In the genomic region with DNA sequence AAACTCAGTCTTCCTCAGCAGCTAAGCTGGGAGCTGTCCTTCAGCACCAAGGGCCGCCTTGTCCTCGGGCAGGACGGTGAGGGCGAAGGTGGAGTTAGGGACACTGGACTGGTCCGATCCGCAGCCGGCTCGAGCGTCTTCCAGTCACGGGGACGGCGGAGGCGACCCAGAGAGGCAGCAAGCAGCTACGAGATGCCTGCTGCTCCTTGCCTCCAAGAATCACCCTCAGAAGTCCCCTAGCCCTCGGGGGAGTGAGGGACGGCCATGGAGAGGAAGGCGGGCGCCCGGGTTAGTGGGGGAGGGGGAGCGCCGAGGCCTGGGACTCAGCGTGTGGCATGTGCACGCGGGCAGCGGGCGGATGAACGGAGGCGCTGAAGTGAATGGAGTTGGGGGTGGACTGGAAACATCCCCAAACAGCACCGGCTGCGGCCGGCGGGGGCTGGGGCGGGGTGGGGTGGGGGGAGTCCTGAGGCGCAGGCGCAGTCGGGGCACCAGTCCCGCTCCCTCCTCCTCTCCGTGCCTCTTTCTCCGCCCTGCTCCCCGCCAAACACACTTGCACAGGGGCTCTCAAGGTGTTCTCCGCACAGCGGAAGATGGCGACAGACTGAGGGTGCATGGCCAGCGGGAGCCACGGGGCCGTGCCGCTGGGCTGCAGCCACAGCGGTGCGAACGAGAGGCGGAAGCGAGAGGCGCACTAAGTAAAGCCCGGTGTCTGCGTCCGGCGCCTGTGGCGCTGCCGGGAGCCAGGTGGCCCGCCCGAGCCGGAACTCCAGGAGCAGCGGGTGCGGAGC, we compare ENCODE assay signal across 9 cellular contexts. TPM values are rescaled to one million over a fixed set of nuclear protein-coding genes. Genes with fewer than 3 reads are reported as not detected.
A peak's percentile ranks its signal among the peaks of the same experiment; 100 is the strongest.
DNase-seq lines count a peak whose midpoint lies in the region; ATAC-seq, FAIRE-seq and TF ChIP-seq lines count a peak whose summit lies in the region.
"Had no signal": no experiment of that assay in that cellular context is flagged by ENCODE, and none has a peak within 500 bp of the region (broad histone marks: within the 10 kb centered on the region; RNA-seq: fewer than 3 reads in every experiment).

A gene (plus strand): TSS at position 492 of the 791 bp plus-strand sequence. CDS start 957 bp downstream, outside the sequence.

- H3K36me3 ChIP-seq in esophagus (ENCODE audit: control insufficient read depth in 2 of 2, insufficient read depth in 2 of 2, low read length in 1 of 2): no peaks in the 10 kb centered on the region
- H3K36me3 ChIP-seq in mucosa of descending colon (ENCODE audit: low read depth): no peaks in the 10 kb centered on the region
- no peaks in the 10 kb centered on the region for H3K36me3 ChIP-seq in testis (ENCODE audit: low read depth, missing control alignments)
- H3K36me3 ChIP-seq: SJSA1 had no signal

- H3K4me3 ChIP-seq in GM12865 (ENCODE audit: low read depth, low read length) (no peak within 1 kb of the TSS), esophagus (ENCODE audit: low read depth in 1 of 2, low read length in 2 of 2) (peak within 1 kb of the TSS; percentile 43 to 44), mucosa of descending colon (no peak within 1 kb of the TSS), testis (peak within 1 kb of the TSS; percentile 40 to 54)
- H3K4me3 ChIP-seq: SJSA1 had no signal

- no peak for TF ChIP-seq CTCF in GM12865 (IDR thresholded peaks at IDR 0.05; ENCODE audit: insufficient read depth, low read depth, low read length, missing control alignments)
- TF ChIP-seq CTCF in mucosa of descending colon (IDR thresholded peaks at IDR 0.05): no peak
- TF ChIP-seq CTCF in testis (IDR thresholded peaks at IDR 0.05): no peak

- POLR2A ChIA-PET in activated CD4-positive, alpha-beta T cell treated with anti-CD3 and anti-CD28 coated beads, Interleukin-2, amount 10 ng/mL, durations not matched to agents 7 days and 5 days (lab: Charles Lee): no interaction called here

- no peaks in the 10 kb centered on the region for H3K4me1 ChIP-seq in esophagus (ENCODE audit: control insufficient read depth in 2 of 2, insufficient read depth in 2 of 2, low read length in 1 of 2)
- no peaks in the 10 kb centered on the region for H3K4me1 ChIP-seq in mucosa of descending colon (ENCODE audit: low read depth)
- no peaks in the 10 kb centered on the region for H3K4me1 ChIP-seq in testis
- H3K4me1 ChIP-seq: SJSA1 had no signal

- no peaks in the 10 kb centered on the region for H3K9me3 Mint-ChIP-seq in activated CD4-positive, alpha-beta T cell treated with anti-CD3 and anti-CD28 coated beads, Interleukin-2, amount 10 ng/mL, durations not matched to agents 7 days and 5 days

- H3K9me3 ChIP-seq in esophagus (ENCODE audit: control insufficient read depth in 2 of 2, insufficient read depth in 1 of 2, low read depth in 1 of 2, low read length in 1 of 2) (peaks cover 0 to 5% of the 10 kb centered on the region in 2 donors), mucosa of descending colon (no peaks in the 10 kb centered on the region), testis (no peaks in the 10 kb centered on the region)
- H3K9me3 ChIP-seq: SJSA1 had no signal

- no peak within 1 kb of the TSS for H3K27ac Mint-ChIP-seq in activated CD4-positive, alpha-beta T cell treated with anti-CD3 and anti-CD28 coated beads, Interleukin-2, amount 10 ng/mL, durations not matched to agents 7 days and 5 days

- CTCF ChIA-PET in activated CD4-positive, alpha-beta T cell treated with anti-CD3 and anti-CD28 coated beads, Interleukin-2, amount 10 ng/mL, durations not matched to agents 7 days and 5 days (lab: Charles Lee): no interaction called here

- peak; percentile 2 for DNase-seq in GM12865 (ENCODE audit: low read depth)
- DNase-seq in NCI-H1436 treated with DMSO at 0.1 percent for 48 hours (lab: John Stamatoyannopoulos, UW): peak; percentile 19
- peak; percentile 22 for DNase-seq in activated CD4-positive, alpha-beta T cell treated with anti-CD3 and anti-CD28 coated beads, Interleukin-2, amount 10 ng/mL, durations not matched to agents 7 days and 5 days
- peak in 2 of 3 donors; percentile 64 for DNase-seq in mucosa of descending colon
- peak; percentile 58 for DNase-seq in testis
- no peak for DNase-seq in RCC 7860 (ENCODE audit: low spot score)

- no peaks in the 10 kb centered on the region for H3K36me3 Mint-ChIP-seq in activated CD4-positive, alpha-beta T cell treated with anti-CD3 and anti-CD28 coated beads, Interleukin-2, amount 10 ng/mL, durations not matched to agents 7 days and 5 days (ENCODE audit: low read depth)

- FAIRE-seq in RCC 7860 (lab: Jason Lieb, UNC): no peak

- intact Hi-C loops in mucosa of descending colon (cut with DNase I, micrococcal nuclease) (no loop called here), testis (cut with DNase I; ENCODE audit: low total_unique reads) (no loop called here)

- H3K4me1 Mint-ChIP-seq in activated CD4-positive, alpha-beta T cell treated with anti-CD3 and anti-CD28 coated beads, Interleukin-2, amount 10 ng/mL, durations not matched to agents 7 days and 5 days: no peaks in the 10 kb centered on the region

- 1 to 33% methylated on average over 43 to 60 of the region's 64 CpGs for WGBS in esophagus, 2 donors
- WGBS in testis, 2 donors: 0 to 3% methylated on average over 3 to 46 of the region's 64 CpGs

- H3K4me3 Mint-ChIP-seq in activated CD4-positive, alpha-beta T cell treated with anti-CD3 and anti-CD28 coated beads, Interleukin-2, amount 10 ng/mL, durations not matched to agents 7 days and 5 days: peak within 1 kb of the TSS; percentile 48

- no peaks in the 10 kb centered on the region for H3K27me3 ChIP-seq in esophagus (ENCODE audit: control insufficient read depth in 1 of 2, insufficient read depth in 2 of 2, low read length in 2 of 2)
- no peaks in the 10 kb centered on the region for H3K27me3 ChIP-seq in testis
- H3K27me3 ChIP-seq: SJSA1 had no signal

- peaks cover 26% of the 10 kb centered on the region for H3K27me3 Mint-ChIP-seq in activated CD4-positive, alpha-beta T cell treated with anti-CD3 and anti-CD28 coated beads, Interleukin-2, amount 10 ng/mL, durations not matched to agents 7 days and 5 days

- H3K27ac ChIP-seq in esophagus (ENCODE audit: low read depth in 2 of 2, low read length in 1 of 2) (no peak within 1 kb of the TSS), testis (no peak within 1 kb of the TSS)
- H3K27ac ChIP-seq: SJSA1 had no signal

- no peak for TF ChIP-seq POLR2A in testis (IDR thresholded peaks at IDR 0.05)

- peak; percentile 75 for ATAC-seq in mucosa of descending colon
- no peak for ATAC-seq in GM21786 (IDR thresholded peaks at IDR 0.05; ENCODE audit: unreplicated experiment)

RNA-seq across cellular contexts. Expression of the gene that starts here (rescaled TPM):
- under 1 TPM; 0.15 to 0.19 TPM for total RNA-seq in activated CD4-positive, alpha-beta T cell treated with anti-CD3 and anti-CD28 coated beads, Interleukin-2, amount 10 ng/mL, durations not matched to agents 7 days and 5 days
- polyA plus RNA-seq in esophagus (under 1 TPM; 0.06 to 0.14 TPM), testis (ENCODE audit: insufficient read depth, low read depth, low replicate concordance) (2.3 TPM)
- total RNA-seq in mucosa of descending colon (under 1 TPM; 0.22 to 0.98 (median 0.51) TPM), testis (1 to 10 TPM; 3.7 to 4.1 TPM)
- total RNA-seq: SJSA1 had no signal

Comparison
In these comparisons a context has a peak if more than half of its experiments do, and no peak if none do; other contexts are left out.
1. Peak in DNase-seq in activated CD4-positive, alpha-beta T cell treated with anti-CD3 and anti-CD28 coated beads, Interleukin-2, amount 10 ng/mL, durations not matched to agents 7 days and 5 days; RNA of the gene not detected or under 1 TPM.
2. Peak in DNase-seq and ATAC-seq in mucosa of descending colon; RNA of the gene not detected or under 1 TPM.
3. H3K4me3 ChIP-seq: peak in esophagus (2 of 2) and testis (2 of 2); none in GM12865 (single experiment) and mucosa of descending colon (single experiment).